8 cellular contexts compared by ENCODE assay signal in the genomic region with DNA sequence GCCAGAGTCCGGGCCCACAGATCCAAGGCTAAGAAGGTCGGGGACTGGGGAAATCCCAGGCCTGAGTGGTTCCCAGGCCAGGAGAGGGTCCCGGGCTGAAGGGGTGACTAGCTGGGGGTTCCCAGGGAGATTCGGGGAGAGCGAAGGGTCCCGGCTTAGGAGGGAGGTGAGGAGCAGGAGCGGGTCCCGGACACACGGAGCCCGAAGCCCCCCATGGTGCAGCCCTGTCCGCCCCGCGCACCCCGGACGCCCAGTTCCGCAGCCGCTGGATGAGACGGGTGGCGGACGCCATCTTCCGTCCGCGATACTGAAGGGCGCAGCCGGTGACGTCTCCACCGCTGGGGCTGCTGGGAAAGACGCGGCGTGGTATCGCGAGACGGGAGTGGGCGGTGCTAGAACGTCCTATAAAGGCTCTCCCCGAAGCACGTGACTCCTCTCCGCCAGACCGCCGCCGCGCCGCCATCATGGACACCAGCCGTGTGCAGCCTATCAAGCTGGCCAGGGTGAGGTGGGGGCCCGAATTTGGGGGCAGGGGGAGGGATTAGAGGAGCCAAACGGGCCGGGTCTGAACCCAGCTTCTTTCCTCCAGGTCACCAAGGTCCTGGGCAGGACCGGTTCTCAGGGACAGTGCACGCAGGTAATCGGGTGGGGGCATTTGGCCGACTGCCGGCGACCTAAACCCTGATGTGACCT. TPM values are rescaled to one million over a fixed set of nuclear protein-coding genes. Genes with fewer than 3 reads are reported as not detected.
DNase-seq lines count a peak whose midpoint lies in the region; ATAC-seq and TF ChIP-seq lines count a peak whose summit lies in the region.

A gene (minus strand): TSS at position 309 of the 693 bp plus-strand sequence. CDS start 17 bp downstream, at position 292.
A gene (plus strand): TSS at position 430 of the 693 bp plus-strand sequence. CDS start 35 bp downstream, at position 465.

- intact Hi-C loops in left cardiac atrium (cut with DNase I) (no loop called here), prostate gland (cut with DNase I) (loop anchor here (1.0 kb wide), 1 partner anchor 13 kb away; a partner anchor contains a TSS)

- peak; percentile 85 for ATAC-seq in HG02938 (IDR thresholded peaks at IDR 0.05; ENCODE audit: unreplicated experiment)
- peak; percentile 95 for ATAC-seq in T-helper 17 cell
- ATAC-seq in left cardiac atrium, result peak; percentile 95 to 98

- peaks cover 21% of the 10 kb centered on the region for H3K4me1 Mint-ChIP-seq in T-helper 17 cell

- H3K36me3 Mint-ChIP-seq in T-helper 17 cell (ENCODE audit: low read depth), result no peaks in the 10 kb centered on the region

- peak within 1 kb of the TSS; percentile 99 for H3K27ac Mint-ChIP-seq in T-helper 17 cell

- H3K27ac ChIP-seq in prostate gland, result peak within 1 kb of the TSS; percentile 84 to 88

- TF ChIP-seq POLR2A in GM15510 (IDR thresholded peaks at IDR 0.05; ENCODE audit: borderline replicate concordance, extremely low read depth, insufficient read length) (peak; percentile 92), prostate gland (IDR thresholded peaks at IDR 0.05) (peak; percentile 92)

- no peaks in the 10 kb centered on the region for H3K9me3 ChIP-seq in T-helper 17 cell (ENCODE audit: control insufficient read depth, low read length, poor library complexity, severe bottlenecking)
- no peaks in the 10 kb centered on the region for H3K9me3 ChIP-seq in prostate gland

- peaks cover 4% of the 10 kb centered on the region for H3K4me1 ChIP-seq in prostate gland (replicated peaks)

- H3K4me3 Mint-ChIP-seq in T-helper 17 cell, result peak within 1 kb of the TSS; percentile 99

- TF ChIP-seq CTCF in prostate gland (IDR thresholded peaks at IDR 0.05), result peak in 3 of 4 experiments; percentile 33 to 74 (median 57)

- no peaks in the 10 kb centered on the region for H3K36me3 ChIP-seq in prostate gland

- WGBS in prostate gland, result under 1% methylated on average over 52 of the region's 53 CpGs

- peak within 1 kb of the TSS; percentile 72 to 94 for H3K4me3 ChIP-seq in prostate gland

- H3K27me3 Mint-ChIP-seq in T-helper 17 cell, result no peaks in the 10 kb centered on the region

- DNase-seq in NCI-H187 (lab: John Stamatoyannopoulos, UW) (peak; percentile 68 to 84), T-helper 17 cell (peak; percentile 90 to 96 (median 94)), amygdala (lab: John Stamatoyannopoulos, UW) (peak; percentile 44 to 97 (median 92)), left cardiac atrium (peak; percentile 98), prostate gland (ENCODE audit: low spot score) (peak; percentile 97), ureter (ENCODE audit: low spot score) (peak; percentile 98)

- H3K27me3 ChIP-seq in prostate gland (replicated peaks; ENCODE audit: insufficient read depth), result no peaks in the 10 kb centered on the region

RNA-seq across cellular contexts. Expression of the first gene that starts in this region (rescaled TPM):
- 10 to 100 TPM; 24.4 to 31.9 TPM for total RNA-seq in T-helper 17 cell
- total RNA-seq in left cardiac atrium, result 10 to 100 TPM; 65.3 to 83.8 TPM
- 10 to 100 TPM; 39.6 to 52.6 TPM for total RNA-seq in prostate gland
- total RNA-seq in ureter, result 53.0 TPM

RNA-seq across cellular contexts. Expression of the second gene that starts in this region (rescaled TPM):
- total RNA-seq in T-helper 17 cell, result 1,000 to 10,000 TPM; 3,190 to 3,198 TPM
- 1,000 to 10,000 TPM; 1,064 to 1,153 TPM for total RNA-seq in left cardiac atrium
- 100 to 1,000 TPM; 488 to 498 TPM for total RNA-seq in prostate gland
- total RNA-seq in ureter, result 1,953 TPM

Comparison
In these comparisons a context has a peak if more than half of its experiments do, and no peak if none do; other contexts are left out.
1. Peak in every context shown above with its lines: DNase-seq, ATAC-seq, H3K4me3 ChIP-seq and H3K27ac ChIP-seq.